In genomic region chr16:56934599-56935145, GRCh38 we compare ENCODE assay signal across 8 cellular contexts. TPM values are rescaled to one million over a fixed set of nuclear protein-coding genes. Genes with fewer than 3 reads are reported as not detected.
A peak's percentile ranks its signal among the peaks of the same experiment; 100 is the strongest.
DNase-seq lines count a peak whose midpoint lies in the region; ATAC-seq, FAIRE-seq and TF ChIP-seq lines count a peak whose summit lies in the region.
"Not testable (repeated sequence)": the region's sequence is repeated elsewhere in the genome, so short reads cannot be mapped to it uniquely, and the experiment has no call there.

No MANE protein-coding gene starts in this region.

- in situ Hi-C loops in Panc1 (cut with HindIII; ENCODE audit: low pct_unique_long_range_greater_than_20kb, low sequenced_read_pairs), result not testable (repeated sequence)

- BruUV-seq in Panc1 (replicated peaks; lab: Mats Ljungman, UMichigan), result not testable (repeated sequence)

- TF ChIP-seq POLR2A in GM12892 (IDR thresholded peaks at IDR 0.05; ENCODE audit: low read depth, low read length), result not testable (repeated sequence)

- H3K4me3 Mint-ChIP-seq in natural killer cell treated with Interleukin-12 subunit alpha and Interleukin-12 subunit beta and Interleukin-15 and Interleukin-18, amount 100 ng/mL, for 72 hours, result peak overlapping the region; percentile 95
- peak overlapping the region; percentile 99 for H3K4me3 Mint-ChIP-seq in stimulated activated memory B cell treated with anti-CD40 and anti-IgM and Interleukin-4, amounts not matched to agents 10 μg/mL and 1 μg/mL and 100 μg/mL, for 72 hours

- POLR2A ChIA-PET in Panc1 (lab: Charles Lee), result not testable (repeated sequence)

- peaks cover 52 to 68% of the 10 kb centered on the region in 2 donors for H3K4me1 Mint-ChIP-seq in natural killer cell treated with Interleukin-12 subunit alpha and Interleukin-12 subunit beta and Interleukin-15 and Interleukin-18, amount 100 ng/mL, for 72 hours (ENCODE audit: low read depth in 2 of 2)
- H3K4me1 Mint-ChIP-seq in stimulated activated memory B cell treated with anti-CD40 and anti-IgM and Interleukin-4, amounts not matched to agents 10 μg/mL and 1 μg/mL and 100 μg/mL, for 72 hours, result peaks cover 60% of the 10 kb centered on the region

- H3K4me1 ChIP-seq in Panc1 (ENCODE audit: control insufficient read depth, insufficient read depth, low read length); colonic mucosa; right cardiac atrium (ENCODE audit: control insufficient read depth, insufficient read depth, low read length): not testable (repeated sequence)

- not testable (repeated sequence) for DNase-seq in GM12892 (ENCODE audit: insufficient read length); Panc1 (ENCODE audit: low read depth, low spot score); colonic mucosa; right cardiac atrium; natural killer cell treated with Interleukin-12 subunit alpha and Interleukin-12 subunit beta and Interleukin-15 and Interleukin-18, amount 100 ng/mL, for 72 hours (ENCODE audit: low spot score)
- peak; percentile 24 for DNase-seq in activated naive CD4-positive, alpha-beta T cell treated with Interleukin-2 at 50 U/mL for 16 hours

- H3K27me3 Mint-ChIP-seq in natural killer cell treated with Interleukin-12 subunit alpha and Interleukin-12 subunit beta and Interleukin-15 and Interleukin-18, amount 100 ng/mL, for 72 hours; stimulated activated memory B cell treated with anti-CD40 and anti-IgM and Interleukin-4, amounts not matched to agents 10 μg/mL and 1 μg/mL and 100 μg/mL, for 72 hours: not testable (repeated sequence)

- H3K9me3 ChIP-seq in Panc1 (ENCODE audit: control insufficient read depth, insufficient read depth, low read depth, low read length); colonic mucosa; right cardiac atrium (ENCODE audit: control insufficient read depth, low read length): not testable (repeated sequence)

- H3K4me3 ChIP-seq in Panc1 (ENCODE audit: low read depth in 2 of 2, low read length in 2 of 2) (peak overlapping the region; percentile 91 to 95), colonic mucosa (peak overlapping the region; percentile 68), right cardiac atrium (ENCODE audit: low read length) (peak overlapping the region; percentile 76)

- H3K9ac ChIP-seq in colonic mucosa (ENCODE audit: low read depth in 2 of 2, low read length in 2 of 2), result peak overlapping the region in 1 of 2 donors; percentile 51

- peak; percentile 17 for FAIRE-seq in GM12892 (lab: Jason Lieb, UNC)

- not testable (repeated sequence) for H3K27me3 ChIP-seq in Panc1 (ENCODE audit: control insufficient read depth, insufficient read depth, low read length); colonic mucosa; right cardiac atrium (ENCODE audit: control insufficient read depth, insufficient read depth)

- peaks cover 59% of the 10 kb centered on the region for H3K36me3 Mint-ChIP-seq in natural killer cell treated with Interleukin-12 subunit alpha and Interleukin-12 subunit beta and Interleukin-15 and Interleukin-18, amount 100 ng/mL, for 72 hours
- H3K36me3 Mint-ChIP-seq in stimulated activated memory B cell treated with anti-CD40 and anti-IgM and Interleukin-4, amounts not matched to agents 10 μg/mL and 1 μg/mL and 100 μg/mL, for 72 hours, result peaks cover 77% of the 10 kb centered on the region

- H3K27ac ChIP-seq in 22Rv1, result peak overlapping the region; percentile 91; the same call in 1 of the 2 replicates
- H3K27ac ChIP-seq in Panc1 (ENCODE audit: low read length); colonic mucosa; right cardiac atrium (ENCODE audit: low read length): not testable (repeated sequence)

- WGBS in right cardiac atrium, result 55% methylated on average over 8 of the region's 8 CpGs

- CTCF ChIA-PET in Panc1 (lab: Charles Lee), result not testable (repeated sequence)

- H3K9me3 Mint-ChIP-seq in natural killer cell treated with Interleukin-12 subunit alpha and Interleukin-12 subunit beta and Interleukin-15 and Interleukin-18, amount 100 ng/mL, for 72 hours; stimulated activated memory B cell treated with anti-CD40 and anti-IgM and Interleukin-4, amounts not matched to agents 10 μg/mL and 1 μg/mL and 100 μg/mL, for 72 hours: not testable (repeated sequence)

- not testable (repeated sequence) for ATAC-seq in Panc1; right cardiac atrium; natural killer cell treated with Interleukin-12 subunit alpha and Interleukin-12 subunit beta and Interleukin-15 and Interleukin-18, amount 100 ng/mL, for 72 hours; stimulated activated memory B cell treated with anti-CD40 and anti-IgM and Interleukin-4, amounts not matched to agents 10 μg/mL and 1 μg/mL and 100 μg/mL, for 72 hours

- intact Hi-C loops in Panc1 (cut with micrococcal nuclease; ENCODE audit: unreplicated experiment), result loop anchor here (10.0 kb wide), 1 partner anchor 60 kb away; no protein-coding TSS in a partner anchor
- intact Hi-C loops in colonic mucosa (cut with DNase I), result loop anchor here (10.0 kb wide), 1 partner anchor 250 kb away; the partner anchor contains the start of genes PSME3IP1 and RSPRY1
- intact Hi-C loops in right cardiac atrium (cut with DNase I), result not testable (repeated sequence)

- peak overlapping the region; percentile 98 to 99 for H3K27ac Mint-ChIP-seq in natural killer cell treated with Interleukin-12 subunit alpha and Interleukin-12 subunit beta and Interleukin-15 and Interleukin-18, amount 100 ng/mL, for 72 hours
- peak overlapping the region; percentile 99 for H3K27ac Mint-ChIP-seq in stimulated activated memory B cell treated with anti-CD40 and anti-IgM and Interleukin-4, amounts not matched to agents 10 μg/mL and 1 μg/mL and 100 μg/mL, for 72 hours

- not testable (repeated sequence) for TF ChIP-seq CTCF in 22Rv1 (IDR thresholded peaks at IDR 0.05); Panc1 (IDR thresholded peaks at IDR 0.05); colonic mucosa (IDR thresholded peaks at IDR 0.05)

- H3K36me3 ChIP-seq in Panc1 (ENCODE audit: control insufficient read depth, insufficient read depth, low read length) (peaks cover 32% of the 10 kb centered on the region), colonic mucosa (peaks cover 16% of the 10 kb centered on the region)

RNA-seq across cellular contexts. Expression of gene HERPUD1, which starts 2.7 kb away (rescaled TPM):
- polyA plus RNA-seq in GM12892 (2012; ENCODE audit: missing spikeins), result 162 TPM
- total RNA-seq in Panc1 (2021; ENCODE audit: unreplicated experiment), result 45.2 TPM
- 32.4 TPM for polyA plus RNA-seq in Panc1 (2012; ENCODE audit: insufficient read length)
- total RNA-seq in colonic mucosa, result 100 to 1,000 TPM; 130 to 194 TPM
- 100 to 1,000 TPM in 3 of 4 donors, 10 to 100 TPM in 1; 98.6 to 126 (median 118) TPM for total RNA-seq in right cardiac atrium
- polyA plus RNA-seq in right cardiac atrium, result 94.6 TPM
- 100 to 1,000 TPM; 127 to 141 TPM for total RNA-seq in natural killer cell treated with Interleukin-12 subunit alpha and Interleukin-12 subunit beta and Interleukin-15 and Interleukin-18, amount 100 ng/mL, for 72 hours

RNA-seq across cellular contexts. Expression of gene CETP, which starts 27.1 kb away (rescaled TPM):
- polyA plus RNA-seq in GM12892 (2012; ENCODE audit: missing spikeins), result 9.0 TPM
- total RNA-seq in Panc1 (2021; ENCODE audit: unreplicated experiment) (not detected), colonic mucosa (not detected), right cardiac atrium (under 1 TPM in 2 of 4 donors, not detected in 2; 0.46 to 0.59 TPM)
- not detected for polyA plus RNA-seq in Panc1 (2012; ENCODE audit: insufficient read length)
- 0.34 TPM for polyA plus RNA-seq in right cardiac atrium
- not detected for total RNA-seq in natural killer cell treated with Interleukin-12 subunit alpha and Interleukin-12 subunit beta and Interleukin-15 and Interleukin-18, amount 100 ng/mL, for 72 hours

RNA-seq across cellular contexts. Expression of gene NLRC5, which starts 54.7 kb away (rescaled TPM):
- polyA plus RNA-seq in GM12892 (2012; ENCODE audit: missing spikeins), result 99.5 TPM
- total RNA-seq in Panc1 (2021; ENCODE audit: unreplicated experiment), result 8.8 TPM
- 3.6 TPM for polyA plus RNA-seq in Panc1 (2012; ENCODE audit: insufficient read length)
- total RNA-seq in colonic mucosa, result 10 to 100 TPM; 78.1 to 79.7 TPM
- 10 to 100 TPM in 2 of 4 donors, 1 to 10 TPM in 2; 7.9 to 25.0 (median 13.1) TPM for total RNA-seq in right cardiac atrium
- polyA plus RNA-seq in right cardiac atrium, result 8.2 TPM
- total RNA-seq in natural killer cell treated with Interleukin-12 subunit alpha and Interleukin-12 subunit beta and Interleukin-15 and Interleukin-18, amount 100 ng/mL, for 72 hours, result 100 to 1,000 TPM; 190 to 316 TPM
